Comparison of ENCODE assay signal across 14 cellular contexts in genomic region chr2:127173073-127173472, GRCh38. TPM values are rescaled to one million over a fixed set of nuclear protein-coding genes. Genes with fewer than 3 reads are reported as not detected.
DNase-seq lines count a peak whose midpoint lies in the region; ATAC-seq and TF ChIP-seq lines count a peak whose summit lies in the region.
"Had no signal": no experiment of that assay in that cellular context is flagged by ENCODE, and none has a peak within 500 bp of the region (broad histone marks: within the 10 kb centered on the region; RNA-seq: fewer than 3 reads in every experiment).

No MANE protein-coding gene starts in this region.

- H3K27ac ChIP-seq in osteoblast (ENCODE audit: low read depth, low read length) = peak overlapping the region; percentile 76
- H3K27ac ChIP-seq: VCaP had no signal

- H3K27me3 Mint-ChIP-seq in activated CD4-positive, alpha-beta T cell treated with anti-CD3 and anti-CD28 coated beads, Interleukin-2, amount 10 ng/mL, durations not matched to agents 24 days and 14 days = no peaks in the 10 kb centered on the region
- no peaks in the 10 kb centered on the region for H3K27me3 Mint-ChIP-seq in activated T-helper 2 cell treated with anti-CD3 and anti-CD28 coated beads, Interferon-gamma antibody, Interleukin-2, Interleukin-4, amounts not matched to agents 10 μg/mL and 5 μg/mL and 100 μg/mL, durations not matched to agents 14 hours and 24 hours and 36 hours (ENCODE audit: low read depth)
- no peaks in the 10 kb centered on the region for H3K27me3 Mint-ChIP-seq in activated CD4-positive, alpha-beta memory T cell treated with anti-CD3 and anti-CD28 coated beads for 36 hours

- H4K20me1 ChIP-seq in osteoblast (ENCODE audit: insufficient read depth, low read length) = no peaks in the 10 kb centered on the region

- no peak overlapping the region for H3K27ac Mint-ChIP-seq in activated CD4-positive, alpha-beta T cell treated with anti-CD3 and anti-CD28 coated beads, Interleukin-2, amount 10 ng/mL, durations not matched to agents 24 days and 14 days
- H3K27ac Mint-ChIP-seq in activated T-helper 2 cell treated with anti-CD3 and anti-CD28 coated beads, Interferon-gamma antibody, Interleukin-2, Interleukin-4, amounts not matched to agents 10 μg/mL and 5 μg/mL and 100 μg/mL, durations not matched to agents 14 hours and 24 hours and 36 hours = no peak overlapping the region
- no peak overlapping the region for H3K27ac Mint-ChIP-seq in activated CD4-positive, alpha-beta memory T cell treated with anti-CD3 and anti-CD28 coated beads for 36 hours
- H3K27ac Mint-ChIP-seq: activated T-cell treated with anti-CD3 and anti-CD28 coated beads, Interleukin-2, amount 50 U/mL, for 24 hours; CD14-positive monocyte had no signal

- ATAC-seq in SK-N-SH treated with all-trans-retinoic acid at 6 μM for 48 hours = peak; percentile 13; the same call in 1 of the 3 replicates
- ATAC-seq in GM18517 (IDR thresholded peaks at IDR 0.05; ENCODE audit: unreplicated experiment) = no peak

- CTCF ChIA-PET in activated CD4-positive, alpha-beta memory T cell treated with anti-CD3 and anti-CD28 coated beads for 36 hours (lab: Charles Lee) = interaction anchor here (1.2 to 2.4 kb wide), 2 partner anchors 104 to 126 kb away, joined by 3 to 17 read pairs; no protein-coding TSS in a partner anchor

- no peaks in the 10 kb centered on the region for H3K27me3 ChIP-seq in osteoblast (ENCODE audit: insufficient read depth, low read length)

- H3K79me2 ChIP-seq in osteoblast (ENCODE audit: insufficient read depth, low read length) = no peaks in the 10 kb centered on the region

- H3K4me3 Mint-ChIP-seq in activated CD4-positive, alpha-beta T cell treated with anti-CD3 and anti-CD28 coated beads, Interleukin-2, amount 10 ng/mL, durations not matched to agents 24 days and 14 days = no peak overlapping the region
- H3K4me3 Mint-ChIP-seq in activated T-helper 2 cell treated with anti-CD3 and anti-CD28 coated beads, Interferon-gamma antibody, Interleukin-2, Interleukin-4, amounts not matched to agents 10 μg/mL and 5 μg/mL and 100 μg/mL, durations not matched to agents 14 hours and 24 hours and 36 hours (ENCODE audit: low read depth) = no peak overlapping the region
- no peak overlapping the region for H3K4me3 Mint-ChIP-seq in activated CD4-positive, alpha-beta memory T cell treated with anti-CD3 and anti-CD28 coated beads for 36 hours
- H3K4me3 Mint-ChIP-seq: activated T-cell treated with anti-CD3 and anti-CD28 coated beads, Interleukin-2, amount 50 U/mL, for 24 hours; CD14-positive monocyte had no signal

- DNase-seq in Daoy (ENCODE audit: low read depth) (peak; percentile 73), fibroblast of peridontal ligament (ENCODE audit: extremely low read depth) (peak; percentile 85), osteoblast (ENCODE audit: insufficient read length, low spot score, missing footprints) (peak; percentile 96)
- no peak for DNase-seq in activated CD4-positive, alpha-beta T cell treated with anti-CD3 and anti-CD28 coated beads, Interleukin-2, amount 10 ng/mL, durations not matched to agents 24 days and 14 days
- DNase-seq in activated T-helper 2 cell treated with anti-CD3 and anti-CD28 coated beads, Interferon-gamma antibody, Interleukin-2, Interleukin-4, amounts not matched to agents 10 μg/mL and 5 μg/mL and 100 μg/mL, durations not matched to agents 14 hours and 24 hours and 36 hours (ENCODE audit: low spot score) = no peak
- DNase-seq in activated CD4-positive, alpha-beta memory T cell treated with anti-CD3 and anti-CD28 coated beads for 36 hours = no peak
- DNase-seq: activated T-cell treated with anti-CD3 and anti-CD28 coated beads, Interleukin-2, amount 50 U/mL, for 24 hours; cerebellar nuclear complex; NCI-H2171 treated with DMSO at 0.1 percent for 48 hours had no signal

- peaks cover 39% of the 10 kb centered on the region for H3K4me1 ChIP-seq in osteoblast (ENCODE audit: insufficient read depth, low read length)

- H3K4me2 ChIP-seq in osteoblast (ENCODE audit: insufficient read depth, low read length) = peak overlapping the region; percentile 25

- no peaks in the 10 kb centered on the region for H3K9me3 ChIP-seq in osteoblast (ENCODE audit: low read depth, low read length)

- POLR2A ChIA-PET in activated CD4-positive, alpha-beta memory T cell treated with anti-CD3 and anti-CD28 coated beads for 36 hours (lab: Charles Lee) = no interaction called here

- H3K4me1 Mint-ChIP-seq in activated CD4-positive, alpha-beta T cell treated with anti-CD3 and anti-CD28 coated beads, Interleukin-2, amount 10 ng/mL, durations not matched to agents 24 days and 14 days = no peaks in the 10 kb centered on the region
- no peaks in the 10 kb centered on the region for H3K4me1 Mint-ChIP-seq in activated T-helper 2 cell treated with anti-CD3 and anti-CD28 coated beads, Interferon-gamma antibody, Interleukin-2, Interleukin-4, amounts not matched to agents 10 μg/mL and 5 μg/mL and 100 μg/mL, durations not matched to agents 14 hours and 24 hours and 36 hours (ENCODE audit: low read depth)
- H3K4me1 Mint-ChIP-seq in activated CD4-positive, alpha-beta memory T cell treated with anti-CD3 and anti-CD28 coated beads for 36 hours (ENCODE audit: low read depth) = no peaks in the 10 kb centered on the region

- H3K9me3 Mint-ChIP-seq in activated CD4-positive, alpha-beta T cell treated with anti-CD3 and anti-CD28 coated beads, Interleukin-2, amount 10 ng/mL, durations not matched to agents 24 days and 14 days = no peaks in the 10 kb centered on the region
- no peaks in the 10 kb centered on the region for H3K9me3 Mint-ChIP-seq in activated T-helper 2 cell treated with anti-CD3 and anti-CD28 coated beads, Interferon-gamma antibody, Interleukin-2, Interleukin-4, amounts not matched to agents 10 μg/mL and 5 μg/mL and 100 μg/mL, durations not matched to agents 14 hours and 24 hours and 36 hours
- H3K9me3 Mint-ChIP-seq in activated CD4-positive, alpha-beta memory T cell treated with anti-CD3 and anti-CD28 coated beads for 36 hours = no peaks in the 10 kb centered on the region
- H3K9me3 Mint-ChIP-seq: activated T-cell treated with anti-CD3 and anti-CD28 coated beads, Interleukin-2, amount 50 U/mL, for 24 hours had no signal

- H3K4me3 ChIP-seq in osteoblast (ENCODE audit: insufficient read depth, low read length) = no peak overlapping the region
- H3K4me3 ChIP-seq: skin epidermis had no signal

- intact Hi-C loops in activated CD4-positive, alpha-beta T cell treated with anti-CD3 and anti-CD28 coated beads, Interleukin-2, amount 10 ng/mL, durations not matched to agents 24 days and 14 days (cut with micrococcal nuclease) = loop anchor here (10.0 kb wide), 1 partner anchor 98 kb away; no protein-coding TSS in a partner anchor
- intact Hi-C loops in activated T-helper 2 cell treated with anti-CD3 and anti-CD28 coated beads, Interferon-gamma antibody, Interleukin-2, Interleukin-4, amounts not matched to agents 10 μg/mL and 5 μg/mL and 100 μg/mL, durations not matched to agents 14 hours and 24 hours and 36 hours (cut with micrococcal nuclease) = no loop called here
- intact Hi-C loops in activated CD4-positive, alpha-beta memory T cell treated with anti-CD3 and anti-CD28 coated beads for 36 hours (cut with micrococcal nuclease) = no loop called here

- TF ChIP-seq CTCF in osteoblast (IDR thresholded peaks at IDR 0.05; ENCODE audit: extremely low read depth, low read depth, low read length) = no peak

- H3K36me3 ChIP-seq in osteoblast (ENCODE audit: insufficient read depth, low read length) = no peaks in the 10 kb centered on the region

- H3K36me3 Mint-ChIP-seq in activated CD4-positive, alpha-beta T cell treated with anti-CD3 and anti-CD28 coated beads, Interleukin-2, amount 10 ng/mL, durations not matched to agents 24 days and 14 days (ENCODE audit: low read depth) = no peaks in the 10 kb centered on the region
- H3K36me3 Mint-ChIP-seq in activated T-helper 2 cell treated with anti-CD3 and anti-CD28 coated beads, Interferon-gamma antibody, Interleukin-2, Interleukin-4, amounts not matched to agents 10 μg/mL and 5 μg/mL and 100 μg/mL, durations not matched to agents 14 hours and 24 hours and 36 hours (ENCODE audit: low read depth) = no peaks in the 10 kb centered on the region
- H3K36me3 Mint-ChIP-seq in activated CD4-positive, alpha-beta memory T cell treated with anti-CD3 and anti-CD28 coated beads for 36 hours = no peaks in the 10 kb centered on the region
- H3K36me3 Mint-ChIP-seq: CD14-positive monocyte had no signal

- no peak overlapping the region for H2AFZ ChIP-seq in osteoblast (ENCODE audit: low read length)

TF ChIP-seq in SK-N-SH treated with all-trans-retinoic acid at 6 μM for 48 hours, 23 proteins besides CTCF, POLR2A, EP300 and RAD21 (continues in another document):
- TF ChIP-seq ZFP30 (CRISPR knock-in tag; IDR thresholded peaks at IDR 0.05) = no peak
- no peak for TF ChIP-seq BACH2 (CRISPR knock-in tag; IDR thresholded peaks at IDR 0.05; ENCODE audit: borderline replicate concordance)
- TF ChIP-seq TCF4 (CRISPR knock-in tag; IDR thresholded peaks at IDR 0.05; ENCODE audit: borderline replicate concordance) = no peak
- TF ChIP-seq TOX (CRISPR knock-in tag; IDR thresholded peaks at IDR 0.05; ENCODE audit: borderline replicate concordance) = no peak
- TF ChIP-seq ISL1 (CRISPR knock-in tag; IDR thresholded peaks at IDR 0.05) = no peak
- no peak for TF ChIP-seq ARNTL (CRISPR knock-in tag; IDR thresholded peaks at IDR 0.05; ENCODE audit: borderline replicate concordance, low read depth)
- TF ChIP-seq OSR1 (CRISPR knock-in tag; IDR thresholded peaks at IDR 0.05) = no peak
- TF ChIP-seq CREB5 (CRISPR knock-in tag; IDR thresholded peaks at IDR 0.05; ENCODE audit: low read depth) = no peak
- no peak for TF ChIP-seq ZFP3 (CRISPR knock-in tag; IDR thresholded peaks at IDR 0.05)
- TF ChIP-seq ZNF70 (CRISPR knock-in tag; IDR thresholded peaks at IDR 0.05) = no peak

RNA-seq across cellular contexts. Expression of gene CYP27C1, which starts 47.0 kb away (rescaled TPM):
- 0.34 and 0.83 TPM in 2 replicates for total RNA-seq in Daoy (2014; rRNA removed; shearing (Covaris generic))
- 2.2 and 2.4 TPM in 2 replicates for total RNA-seq in osteoblast
- total RNA-seq in activated CD4-positive, alpha-beta T cell treated with anti-CD3 and anti-CD28 coated beads, Interleukin-2, amount 10 ng/mL, durations not matched to agents 24 days and 14 days = not detected in 2 replicates
- not detected in 2 replicates for total RNA-seq in activated T-helper 2 cell treated with anti-CD3 and anti-CD28 coated beads, Interferon-gamma antibody, Interleukin-2, Interleukin-4, amounts not matched to agents 10 μg/mL and 5 μg/mL and 100 μg/mL, durations not matched to agents 14 hours and 24 hours and 36 hours
- not detected for total RNA-seq in activated CD4-positive, alpha-beta memory T cell treated with anti-CD3 and anti-CD28 coated beads for 36 hours

Comparison
In these comparisons a context has a peak if more than half of its experiments do, and no peak if none do; other contexts are left out.
1. DNase-seq: peak in Daoy (single experiment), fibroblast of peridontal ligament (single experiment) and osteoblast (single experiment); none in activated CD4-positive, alpha-beta T cell treated with anti-CD3 and anti-CD28 coated beads, Interleukin-2, amount 10 ng/mL, durations not matched to agents 24 days and 14 days (single experiment), activated T-helper 2 cell treated with anti-CD3 and anti-CD28 coated beads, Interferon-gamma antibody, Interleukin-2, Interleukin-4, amounts not matched to agents 10 μg/mL and 5 μg/mL and 100 μg/mL, durations not matched to agents 14 hours and 24 hours and 36 hours (single experiment) and activated CD4-positive, alpha-beta memory T cell treated with anti-CD3 and anti-CD28 coated beads for 36 hours (single experiment).